Comparison of ENCODE assay signal across 24 cellular contexts in genomic region chr10:116457480-116457879, GRCh38. TPM values are rescaled to one million over a fixed set of nuclear protein-coding genes. Genes with fewer than 3 reads are reported as not detected.
"Had no signal": no experiment of that assay in that cellular context is flagged by ENCODE, and none has a peak within 500 bp of the region (broad histone marks: within the 10 kb centered on the region; RNA-seq: fewer than 3 reads in every experiment).

No MANE protein-coding gene starts in this region.

- H3K9me3 ChIP-seq: lower lobe of right lung, neutrophil, psoas muscle, right lobe of liver, suprapubic skin, thyroid gland, upper lobe of left lung, uterus had no signal

- H3K27ac ChIP-seq: epithelial cell of prostate, esophagus muscularis mucosa, left ventricle myocardium inferior, lower lobe of right lung, neutrophil, psoas muscle, right lobe of liver, suprapubic skin, thyroid gland, upper lobe of left lung, uterus had no signal

- H3K4me3 ChIP-seq: esophagus muscularis mucosa, left ventricle myocardium inferior, lower lobe of right lung, psoas muscle, right lobe of liver, suprapubic skin, thyroid gland, upper lobe of left lung, uterus had no signal

- H3K4me1 Mint-ChIP-seq: memory B cell; stimulated activated effector memory CD8-positive, alpha-beta T cell treated with anti-CD3 and anti-CD28 coated beads, Interleukin-12 subunit alpha, Interleukin-12 subunit beta, amount 100 ng/mL, for 72 hours had no signal

- H3K27ac Mint-ChIP-seq: memory B cell; natural killer cell treated with Interleukin-12 subunit alpha and Interleukin-12 subunit beta and Interleukin-15 and Interleukin-18, amount 100 ng/mL, for 72 hours; stimulated activated effector memory CD8-positive, alpha-beta T cell treated with anti-CD3 and anti-CD28 coated beads, Interleukin-12 subunit alpha, Interleukin-12 subunit beta, amount 100 ng/mL, for 72 hours had no signal

- H3K36me3 Mint-ChIP-seq: memory B cell; natural killer cell treated with Interleukin-12 subunit alpha and Interleukin-12 subunit beta and Interleukin-15 and Interleukin-18, amount 100 ng/mL, for 72 hours; stimulated activated effector memory CD8-positive, alpha-beta T cell treated with anti-CD3 and anti-CD28 coated beads, Interleukin-12 subunit alpha, Interleukin-12 subunit beta, amount 100 ng/mL, for 72 hours had no signal

- DNase-seq: effector memory CD4-positive, alpha-beta T cell; kidney; left cardiac atrium; left ventricle myocardium inferior; lower lobe of right lung; midbrain; psoas muscle; retina; right lobe of liver; stimulated activated CD4-positive, alpha-beta T cell treated with anti-CD3 and anti-CD28 coated beads, Interleukin-4, amount 100 ng/mL, for 1 hour; stimulated activated CD8-positive, alpha-beta memory T cell treated with anti-CD3 and anti-CD28 coated beads, Interleukin-4, amount 100 ng/mL, for 48 hours; stimulated activated naive CD8-positive, alpha-beta T cell treated with anti-CD3 and anti-CD28 coated beads, Interleukin-15, Interleukin-2, amounts not matched to agents 100 U/mL and 50 U/mL, for 24 hours; thyroid gland; upper lobe of left lung; uterus had no signal

- H3K27me3 ChIP-seq: esophagus muscularis mucosa, neutrophil, right lobe of liver, suprapubic skin, thyroid gland, upper lobe of left lung, uterus had no signal

- H3K27me3 Mint-ChIP-seq: memory B cell; natural killer cell treated with Interleukin-12 subunit alpha and Interleukin-12 subunit beta and Interleukin-15 and Interleukin-18, amount 100 ng/mL, for 72 hours had no signal

- H3K4me1 ChIP-seq: esophagus muscularis mucosa, left ventricle myocardium inferior, lower lobe of right lung, psoas muscle, right lobe of liver, suprapubic skin, thyroid gland, upper lobe of left lung, uterus had no signal

- H3K36me3 ChIP-seq: esophagus muscularis mucosa, left ventricle myocardium inferior, lower lobe of right lung, neutrophil, right lobe of liver, suprapubic skin, thyroid gland, upper lobe of left lung, uterus had no signal

- H3K4me3 Mint-ChIP-seq: memory B cell; natural killer cell treated with Interleukin-12 subunit alpha and Interleukin-12 subunit beta and Interleukin-15 and Interleukin-18, amount 100 ng/mL, for 72 hours; stimulated activated effector memory CD8-positive, alpha-beta T cell treated with anti-CD3 and anti-CD28 coated beads, Interleukin-12 subunit alpha, Interleukin-12 subunit beta, amount 100 ng/mL, for 72 hours had no signal

- FAIRE-seq: endometrium had no signal

RNA-seq across cellular contexts. Expression of gene PNLIPRP3, which starts 29.8 kb away (rescaled TPM):
- total RNA-seq: fibroblast of villous mesenchyme; kidney; left cardiac atrium; left ventricle myocardium inferior; lower lobe of right lung; natural killer cell treated with Interleukin-12 subunit alpha and Interleukin-12 subunit beta and Interleukin-15 and Interleukin-18, amount 100 ng/mL, for 72 hours; psoas muscle; right lobe of liver had no signal
- polyA plus RNA-seq: psoas muscle had no signal
